In genomic region chr21:31132574-31133242, GRCh38 we compare ENCODE assay signal across 8 cellular contexts.
DNase-seq lines count a peak whose midpoint lies in the region; ATAC-seq, FAIRE-seq and TF ChIP-seq lines count a peak whose summit lies in the region.

No MANE protein-coding gene starts in this region.

- peak; percentile 77 for ATAC-seq in GM21576 (IDR thresholded peaks at IDR 0.05; ENCODE audit: unreplicated experiment)

- H3K4me3 ChIP-seq in BLaER1 treated with 17β-estradiol and CSF1 and Interleukin-3, amounts not matched to agents 10 nM and 100 nM = peak overlapping the region in 7 of 10 experiments; percentile 7 to 45 (median 29); a peak in 10 of 20 replicates

- DNase-seq in MV-4-11 (lab: John Stamatoyannopoulos, UW) (peak; percentile 96), D721Med (ENCODE audit: insufficient read length, low spot score) (no peak), NCI-H146 treated with DMSO at 0.1 percent for 48 hours (lab: John Stamatoyannopoulos, UW; ENCODE audit: unreplicated experiment) (no peak), ecto neural progenitor cell (ENCODE audit: low spot score) (no peak)
- DNase-seq in activated naive CD4-positive, alpha-beta T cell treated with anti-CD3 and anti-CD28 coated beads, Interleukin-2, amount 50 U/mL, for 16 hours = peak; percentile 71
- DNase-seq in stimulated activated CD4-positive, alpha-beta T cell treated with anti-CD3 and anti-CD28 coated beads, Interleukin-4, amount 100 ng/mL, for 1 hour = peak; percentile 58

- H3K4me2 ChIP-seq in BLaER1 treated with 17β-estradiol and CSF1 and Interleukin-3, amounts not matched to agents 10 nM and 100 nM = peak overlapping the region; percentile 76 to 95 (median 86)

- peaks cover 8 to 32% (median 22%) of the 10 kb centered on the region in 11 experiments; a peak in 20 of 22 replicates for H3K36me3 ChIP-seq in BLaER1 treated with 17β-estradiol and CSF1 and Interleukin-3, amounts not matched to agents 10 nM and 100 nM

- H3K27me3 ChIP-seq in BLaER1 treated with 17β-estradiol and CSF1 and Interleukin-3, amounts not matched to agents 10 nM and 100 nM = no peaks in the 10 kb centered on the region

- peak overlapping the region in 10 of 11 experiments; percentile 57 to 94 (median 86); a peak in 21 of 22 replicates for H3K27ac ChIP-seq in BLaER1 treated with 17β-estradiol and CSF1 and Interleukin-3, amounts not matched to agents 10 nM and 100 nM

- H3K9ac ChIP-seq in BLaER1 treated with 17β-estradiol and CSF1 and Interleukin-3, amounts not matched to agents 10 nM and 100 nM = peak overlapping the region; percentile 3 to 78 (median 68); a peak in 20 of 22 replicates

- TF ChIP-seq CTCF in D721Med (IDR thresholded peaks at IDR 0.05; ENCODE audit: insufficient read depth, missing control alignments) = no peak

- H3K4me1 ChIP-seq in BLaER1 treated with 17β-estradiol and CSF1 and Interleukin-3, amounts not matched to agents 10 nM and 100 nM = peaks cover 62 to 98% (median 92%) of the 10 kb centered on the region in 10 experiments

- peaks cover 0 to 17% (median 9%) of the 10 kb centered on the region in 11 experiments; a peak in 11 of 22 replicates for H3K9me3 ChIP-seq in BLaER1 treated with 17β-estradiol and CSF1 and Interleukin-3, amounts not matched to agents 10 nM and 100 nM (replicated peaks in 1 of 11)

- no peak for FAIRE-seq in D721Med (lab: Jason Lieb, UNC)

- H4K20me1 ChIP-seq in BLaER1 treated with 17β-estradiol and CSF1 and Interleukin-3, amounts not matched to agents 10 nM and 100 nM = no peaks in the 10 kb centered on the region

Comparison
In these comparisons a context has a peak if more than half of its experiments do, and no peak if none do; other contexts are left out.
1. DNase-seq: peak in MV-4-11 (single experiment), activated naive CD4-positive, alpha-beta T cell treated with anti-CD3 and anti-CD28 coated beads, Interleukin-2, amount 50 U/mL, for 16 hours (single experiment) and stimulated activated CD4-positive, alpha-beta T cell treated with anti-CD3 and anti-CD28 coated beads, Interleukin-4, amount 100 ng/mL, for 1 hour (single experiment); none in D721Med (single experiment), NCI-H146 treated with DMSO at 0.1 percent for 48 hours (single experiment) and ecto neural progenitor cell (single experiment).